1 cellular context compared by ENCODE assay signal in the genomic region with DNA sequence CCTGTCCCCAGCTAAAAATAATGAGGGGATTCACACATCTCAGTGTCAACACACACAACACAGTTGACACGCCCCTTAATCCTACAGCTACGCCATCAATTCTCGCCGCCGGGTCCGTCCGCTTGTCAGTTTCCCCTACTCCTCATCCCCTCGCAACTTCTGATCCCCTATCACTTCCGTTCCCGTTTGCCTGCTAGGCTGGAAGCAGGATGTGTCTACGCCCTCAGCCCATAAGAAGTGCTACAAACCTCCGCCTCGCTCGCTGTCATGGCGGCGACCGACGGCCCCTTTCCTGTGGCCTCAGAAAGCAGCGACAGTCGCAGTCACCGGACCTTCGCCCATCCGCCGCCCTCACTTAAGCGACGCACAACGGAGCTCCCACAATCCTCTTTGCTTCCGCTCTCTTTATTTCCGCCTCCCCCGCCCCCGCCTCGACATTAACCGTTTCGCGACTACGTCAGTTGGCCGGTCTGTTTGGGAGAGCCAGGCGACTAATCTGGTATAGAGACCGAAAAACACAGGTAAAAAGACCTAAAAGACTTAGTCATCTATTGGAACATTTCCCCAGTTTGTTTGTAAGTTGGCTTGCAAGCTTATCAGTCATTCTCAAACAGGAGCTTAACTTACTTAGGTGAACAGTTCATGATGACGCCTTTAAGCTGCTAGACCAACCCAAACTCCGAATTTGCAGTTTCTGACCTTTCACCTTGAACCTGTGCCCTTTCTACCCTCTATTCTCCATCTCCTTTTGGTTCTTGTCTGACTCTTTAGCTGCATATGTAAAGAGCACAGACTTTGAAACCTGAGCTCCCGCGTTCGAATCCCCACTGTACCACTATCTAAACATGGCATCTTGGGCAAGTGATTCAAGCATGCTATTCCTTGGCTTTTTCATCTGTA.
TF ChIP-seq lines count a peak whose summit lies in the region.

A gene with protein sequence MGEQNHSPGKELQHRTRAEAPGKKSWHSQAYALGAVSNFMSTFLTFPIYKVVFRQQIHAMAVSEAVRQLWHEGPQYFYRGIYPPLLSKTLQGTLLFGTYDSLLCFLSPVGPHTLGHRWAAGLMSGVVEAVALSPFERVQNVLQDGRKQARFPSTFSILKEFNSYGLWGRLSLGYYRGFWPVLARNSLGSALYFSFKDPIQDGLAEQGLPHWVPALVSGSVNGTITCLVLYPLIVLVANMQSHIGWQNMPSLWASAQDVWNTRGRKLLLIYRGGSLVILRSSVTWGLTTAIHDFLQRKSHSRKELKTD (minus strand): TSS at position 380 of the 900 bp plus-strand sequence. CDS start 51,752 bp downstream, outside the sequence.

TF ChIP-seq in K562, 482 proteins besides CTCF, POLR2A, EP300 and RAD21 (continued from another document and continues in another):
- TF ChIP-seq, protein P1, sequence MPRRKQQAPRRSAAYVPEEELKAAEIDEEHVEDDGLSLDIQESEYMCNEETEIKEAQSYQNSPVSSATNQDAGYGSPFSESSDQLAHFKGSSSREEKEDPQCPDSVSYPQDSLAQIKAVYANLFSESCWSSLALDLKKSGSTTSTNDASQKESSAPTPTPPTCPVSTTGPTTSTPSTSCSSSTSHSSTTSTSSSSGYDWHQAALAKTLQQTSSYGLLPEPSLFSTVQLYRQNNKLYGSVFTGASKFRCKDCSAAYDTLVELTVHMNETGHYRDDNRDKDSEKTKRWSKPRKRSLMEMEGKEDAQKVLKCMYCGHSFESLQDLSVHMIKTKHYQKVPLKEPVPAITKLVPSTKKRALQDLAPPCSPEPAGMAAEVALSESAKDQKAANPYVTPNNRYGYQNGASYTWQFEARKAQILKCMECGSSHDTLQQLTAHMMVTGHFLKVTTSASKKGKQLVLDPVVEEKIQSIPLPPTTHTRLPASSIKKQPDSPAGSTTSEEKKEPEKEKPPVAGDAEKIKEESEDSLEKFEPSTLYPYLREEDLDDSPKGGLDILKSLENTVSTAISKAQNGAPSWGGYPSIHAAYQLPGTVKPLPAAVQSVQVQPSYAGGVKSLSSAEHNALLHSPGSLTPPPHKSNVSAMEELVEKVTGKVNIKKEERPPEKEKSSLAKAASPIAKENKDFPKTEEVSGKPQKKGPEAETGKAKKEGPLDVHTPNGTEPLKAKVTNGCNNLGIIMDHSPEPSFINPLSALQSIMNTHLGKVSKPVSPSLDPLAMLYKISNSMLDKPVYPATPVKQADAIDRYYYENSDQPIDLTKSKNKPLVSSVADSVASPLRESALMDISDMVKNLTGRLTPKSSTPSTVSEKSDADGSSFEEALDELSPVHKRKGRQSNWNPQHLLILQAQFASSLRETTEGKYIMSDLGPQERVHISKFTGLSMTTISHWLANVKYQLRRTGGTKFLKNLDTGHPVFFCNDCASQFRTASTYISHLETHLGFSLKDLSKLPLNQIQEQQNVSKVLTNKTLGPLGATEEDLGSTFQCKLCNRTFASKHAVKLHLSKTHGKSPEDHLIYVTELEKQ (CRISPR knock-in tag; IDR thresholded peaks at IDR 0.05) = no peak
- TF ChIP-seq KDM5B (IDR thresholded peaks at IDR 0.05; ENCODE audit: insufficient replicate concordance, low read depth, low read length) (peak; percentile 59), HOXB6 (CRISPR knock-in tag; IDR thresholded peaks at IDR 0.05; ENCODE audit: borderline replicate concordance) (no peak), NBN (IDR thresholded peaks at IDR 0.05; ENCODE audit: low read depth) (peak; percentile 77; the same call in 1 of the 2 replicates), L3MBTL2 (IDR thresholded peaks at IDR 0.05) (peak; percentile 58; the same call in 1 of the 2 replicates), ETV5 (CRISPR knock-in tag; IDR thresholded peaks at IDR 0.05; ENCODE audit: low read depth) (peak; percentile 93), U2AF1 (optimal IDR thresholded peaks at IDR 0.05; ENCODE audit: low read depth, low read length) (no peak), ADNP (tag; IDR thresholded peaks at IDR 0.05) (0 out of 2 replicates have a peak, but pooled peaks have one; percentile 18), ZNF143 (CRISPR knock-in tag; IDR thresholded peaks at IDR 0.05) (peak; percentile 84), DPF2 (IDR thresholded peaks at IDR 0.05) (0 out of 2 replicates have a peak, but pooled peaks have one; percentile 13), TRIM24 (IDR thresholded peaks at IDR 0.05) (peak in 1 of 2 experiments; percentile 99; a peak in 2 of 4 replicates), MCM2 (IDR thresholded peaks at IDR 0.05; ENCODE audit: low read depth) (no peak), CEBPG (CRISPR knock-in tag; IDR thresholded peaks at IDR 0.05) (no peak), CEBPG (tag; conservative IDR thresholded peaks at IDR 0.05 in 1 of 2, IDR thresholded peaks at IDR 0.05 in 1 of 2) (no peak), ARID1B (IDR thresholded peaks at IDR 0.05) (peak; percentile 40), ZNF24 (IDR thresholded peaks at IDR 0.05) (0 out of 2 replicates have a peak, but pooled peaks have one; percentile 21), BDP1 (IDR thresholded peaks at IDR 0.05; ENCODE audit: insufficient read depth, insufficient read length) (no peak), GABPB1 (CRISPR knock-in tag; IDR thresholded peaks at IDR 0.05) (peak; percentile 94), CSDE1 (IDR thresholded peaks at IDR 0.05) (peak; percentile 78 to 90), ESRRA (IDR thresholded peaks at IDR 0.05; ENCODE audit: borderline replicate concordance, low read depth) (peak; percentile 94), POLR2G (IDR thresholded peaks at IDR 0.05; ENCODE audit: low read depth, low read length) (peak; percentile 88), PYGO2 (tag; IDR thresholded peaks at IDR 0.05) (no peak), NEUROD1 (IDR thresholded peaks at IDR 0.05; ENCODE audit: borderline replicate concordance, low read depth, low read length, partially characterized antibody) (peak; percentile 76), SIX5 (IDR thresholded peaks at IDR 0.05; ENCODE audit: borderline replicate concordance in 1 of 2, insufficient read depth in 1 of 2, low read depth in 1 of 2, low read length in 2 of 2) (peak; percentile 59 to 71; a peak in 3 of 4 replicates), RBBP5 (IDR thresholded peaks at IDR 0.05; ENCODE audit: borderline replicate concordance, insufficient read depth, low read length, poor library complexity, severe bottlenecking) (peak; percentile 94), ATF1 (CRISPR knock-in tag; IDR thresholded peaks at IDR 0.05) (peak; percentile 77), ATF1 (tag; IDR thresholded peaks at IDR 0.05) (peak; percentile 99), CBX1 (IDR thresholded peaks at IDR 0.05; ENCODE audit: low read depth) (no peak), BRD4 (IDR thresholded peaks at IDR 0.05) (0 out of 2 replicates have a peak, but pooled peaks have one; percentile 71), SMARCC2 (IDR thresholded peaks at IDR 0.05; ENCODE audit: low read depth) (no peak)
- TF ChIP-seq, protein P2, sequence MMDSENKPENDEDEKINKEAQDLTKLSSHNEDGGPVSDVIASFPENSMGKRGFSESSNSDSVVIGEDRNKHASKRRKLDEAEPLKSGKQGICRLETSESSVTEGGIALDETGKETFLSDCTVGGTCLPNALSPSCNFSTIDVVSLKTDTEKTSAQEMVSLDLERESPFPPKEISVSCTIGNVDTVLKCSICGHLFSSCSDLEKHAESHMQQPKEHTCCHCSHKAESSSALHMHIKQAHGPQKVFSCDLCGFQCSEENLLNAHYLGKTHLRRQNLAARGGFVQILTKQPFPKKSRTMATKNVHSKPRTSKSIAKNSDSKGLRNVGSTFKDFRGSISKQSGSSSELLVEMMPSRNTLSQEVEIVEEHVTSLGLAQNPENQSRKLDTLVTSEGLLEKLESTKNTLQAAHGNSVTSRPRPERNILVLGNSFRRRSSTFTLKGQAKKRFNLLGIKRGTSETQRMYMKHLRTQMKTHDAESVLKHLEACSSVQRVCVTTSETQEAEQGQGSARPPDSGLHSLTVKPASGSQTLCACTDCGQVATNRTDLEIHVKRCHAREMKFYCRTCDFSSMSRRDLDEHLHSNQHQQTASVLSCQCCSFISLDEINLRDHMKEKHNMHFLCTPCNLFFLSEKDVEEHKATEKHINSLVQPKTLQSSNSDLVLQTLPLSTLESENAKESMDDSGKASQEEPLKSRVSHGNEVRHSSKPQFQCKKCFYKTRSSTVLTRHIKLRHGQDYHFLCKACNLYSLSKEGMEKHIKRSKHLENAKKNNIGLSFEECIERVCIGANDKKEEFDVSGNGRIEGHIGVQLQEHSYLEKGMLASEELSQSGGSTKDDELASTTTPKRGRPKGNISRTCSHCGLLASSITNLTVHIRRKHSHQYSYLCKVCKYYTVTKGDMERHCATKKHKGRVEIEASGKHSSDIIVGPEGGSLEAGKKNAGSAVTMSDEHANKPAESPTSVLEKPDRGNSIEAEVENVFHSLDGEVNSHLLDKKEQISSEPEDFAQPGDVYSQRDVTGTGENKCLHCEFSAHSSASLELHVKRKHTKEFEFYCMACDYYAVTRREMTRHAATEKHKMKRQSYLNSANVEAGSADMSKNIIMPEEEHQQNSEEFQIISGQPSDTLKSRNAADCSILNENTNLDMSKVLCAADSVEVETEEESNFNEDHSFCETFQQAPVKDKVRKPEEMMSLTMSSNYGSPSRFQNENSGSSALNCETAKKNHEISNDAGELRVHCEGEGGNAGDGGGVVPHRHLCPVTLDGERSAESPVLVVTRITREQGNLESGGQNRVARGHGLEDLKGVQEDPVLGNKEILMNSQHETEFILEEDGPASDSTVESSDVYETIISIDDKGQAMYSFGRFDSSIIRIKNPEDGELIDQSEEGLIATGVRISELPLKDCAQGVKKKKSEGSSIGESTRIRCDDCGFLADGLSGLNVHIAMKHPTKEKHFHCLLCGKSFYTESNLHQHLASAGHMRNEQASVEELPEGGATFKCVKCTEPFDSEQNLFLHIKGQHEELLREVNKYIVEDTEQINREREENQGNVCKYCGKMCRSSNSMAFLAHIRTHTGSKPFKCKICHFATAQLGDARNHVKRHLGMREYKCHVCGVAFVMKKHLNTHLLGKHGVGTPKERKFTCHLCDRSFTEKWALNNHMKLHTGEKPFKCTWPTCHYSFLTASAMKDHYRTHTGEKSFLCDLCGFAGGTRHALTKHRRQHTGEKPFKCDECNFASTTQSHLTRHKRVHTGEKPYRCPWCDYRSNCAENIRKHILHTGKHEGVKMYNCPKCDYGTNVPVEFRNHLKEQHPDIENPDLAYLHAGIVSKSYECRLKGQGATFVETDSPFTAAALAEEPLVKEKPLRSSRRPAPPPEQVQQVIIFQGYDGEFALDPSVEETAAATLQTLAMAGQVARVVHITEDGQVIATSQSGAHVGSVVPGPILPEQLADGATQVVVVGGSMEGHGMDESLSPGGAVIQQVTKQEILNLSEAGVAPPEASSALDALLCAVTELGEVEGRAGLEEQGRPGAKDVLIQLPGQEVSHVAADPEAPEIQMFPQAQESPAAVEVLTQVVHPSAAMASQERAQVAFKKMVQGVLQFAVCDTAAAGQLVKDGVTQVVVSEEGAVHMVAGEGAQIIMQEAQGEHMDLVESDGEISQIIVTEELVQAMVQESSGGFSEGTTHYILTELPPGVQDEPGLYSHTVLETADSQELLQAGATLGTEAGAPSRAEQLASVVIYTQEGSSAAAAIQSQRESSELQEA (IDR thresholded peaks at IDR 0.05; ENCODE audit: low read depth) = no peak
- TF ChIP-seq, protein P3, sequence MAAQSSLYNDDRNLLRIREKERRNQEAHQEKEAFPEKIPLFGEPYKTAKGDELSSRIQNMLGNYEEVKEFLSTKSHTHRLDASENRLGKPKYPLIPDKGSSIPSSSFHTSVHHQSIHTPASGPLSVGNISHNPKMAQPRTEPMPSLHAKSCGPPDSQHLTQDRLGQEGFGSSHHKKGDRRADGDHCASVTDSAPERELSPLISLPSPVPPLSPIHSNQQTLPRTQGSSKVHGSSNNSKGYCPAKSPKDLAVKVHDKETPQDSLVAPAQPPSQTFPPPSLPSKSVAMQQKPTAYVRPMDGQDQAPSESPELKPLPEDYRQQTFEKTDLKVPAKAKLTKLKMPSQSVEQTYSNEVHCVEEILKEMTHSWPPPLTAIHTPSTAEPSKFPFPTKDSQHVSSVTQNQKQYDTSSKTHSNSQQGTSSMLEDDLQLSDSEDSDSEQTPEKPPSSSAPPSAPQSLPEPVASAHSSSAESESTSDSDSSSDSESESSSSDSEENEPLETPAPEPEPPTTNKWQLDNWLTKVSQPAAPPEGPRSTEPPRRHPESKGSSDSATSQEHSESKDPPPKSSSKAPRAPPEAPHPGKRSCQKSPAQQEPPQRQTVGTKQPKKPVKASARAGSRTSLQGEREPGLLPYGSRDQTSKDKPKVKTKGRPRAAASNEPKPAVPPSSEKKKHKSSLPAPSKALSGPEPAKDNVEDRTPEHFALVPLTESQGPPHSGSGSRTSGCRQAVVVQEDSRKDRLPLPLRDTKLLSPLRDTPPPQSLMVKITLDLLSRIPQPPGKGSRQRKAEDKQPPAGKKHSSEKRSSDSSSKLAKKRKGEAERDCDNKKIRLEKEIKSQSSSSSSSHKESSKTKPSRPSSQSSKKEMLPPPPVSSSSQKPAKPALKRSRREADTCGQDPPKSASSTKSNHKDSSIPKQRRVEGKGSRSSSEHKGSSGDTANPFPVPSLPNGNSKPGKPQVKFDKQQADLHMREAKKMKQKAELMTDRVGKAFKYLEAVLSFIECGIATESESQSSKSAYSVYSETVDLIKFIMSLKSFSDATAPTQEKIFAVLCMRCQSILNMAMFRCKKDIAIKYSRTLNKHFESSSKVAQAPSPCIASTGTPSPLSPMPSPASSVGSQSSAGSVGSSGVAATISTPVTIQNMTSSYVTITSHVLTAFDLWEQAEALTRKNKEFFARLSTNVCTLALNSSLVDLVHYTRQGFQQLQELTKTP (IDR thresholded peaks at IDR 0.05; ENCODE audit: low read depth in 1 of 2, partially characterized antibody in 2 of 2) = peak; percentile 81 to 86
- TF ChIP-seq, protein P4, sequence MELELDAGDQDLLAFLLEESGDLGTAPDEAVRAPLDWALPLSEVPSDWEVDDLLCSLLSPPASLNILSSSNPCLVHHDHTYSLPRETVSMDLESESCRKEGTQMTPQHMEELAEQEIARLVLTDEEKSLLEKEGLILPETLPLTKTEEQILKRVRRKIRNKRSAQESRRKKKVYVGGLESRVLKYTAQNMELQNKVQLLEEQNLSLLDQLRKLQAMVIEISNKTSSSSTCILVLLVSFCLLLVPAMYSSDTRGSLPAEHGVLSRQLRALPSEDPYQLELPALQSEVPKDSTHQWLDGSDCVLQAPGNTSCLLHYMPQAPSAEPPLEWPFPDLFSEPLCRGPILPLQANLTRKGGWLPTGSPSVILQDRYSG (tag; conservative IDR thresholded peaks at IDR 0.05; ENCODE audit: low read depth) = no peak
- TF ChIP-seq, protein P5, sequence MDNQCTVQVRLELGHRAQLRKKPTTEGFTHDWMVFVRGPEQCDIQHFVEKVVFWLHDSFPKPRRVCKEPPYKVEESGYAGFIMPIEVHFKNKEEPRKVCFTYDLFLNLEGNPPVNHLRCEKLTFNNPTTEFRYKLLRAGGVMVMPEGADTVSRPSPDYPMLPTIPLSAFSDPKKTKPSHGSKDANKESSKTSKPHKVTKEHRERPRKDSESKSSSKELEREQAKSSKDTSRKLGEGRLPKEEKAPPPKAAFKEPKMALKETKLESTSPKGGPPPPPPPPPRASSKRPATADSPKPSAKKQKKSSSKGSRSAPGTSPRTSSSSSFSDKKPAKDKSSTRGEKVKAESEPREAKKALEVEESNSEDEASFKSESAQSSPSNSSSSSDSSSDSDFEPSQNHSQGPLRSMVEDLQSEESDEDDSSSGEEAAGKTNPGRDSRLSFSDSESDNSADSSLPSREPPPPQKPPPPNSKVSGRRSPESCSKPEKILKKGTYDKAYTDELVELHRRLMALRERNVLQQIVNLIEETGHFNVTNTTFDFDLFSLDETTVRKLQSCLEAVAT (IDR thresholded peaks at IDR 0.05) = peak in 1 of 2 experiments; percentile 92; a peak in 1 of 4 replicates
- TF ChIP-seq, protein P6, sequence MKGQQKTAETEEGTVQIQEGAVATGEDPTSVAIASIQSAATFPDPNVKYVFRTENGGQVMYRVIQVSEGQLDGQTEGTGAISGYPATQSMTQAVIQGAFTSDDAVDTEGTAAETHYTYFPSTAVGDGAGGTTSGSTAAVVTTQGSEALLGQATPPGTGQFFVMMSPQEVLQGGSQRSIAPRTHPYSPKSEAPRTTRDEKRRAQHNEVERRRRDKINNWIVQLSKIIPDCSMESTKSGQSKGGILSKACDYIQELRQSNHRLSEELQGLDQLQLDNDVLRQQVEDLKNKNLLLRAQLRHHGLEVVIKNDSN (CRISPR knock-in tag; IDR thresholded peaks at IDR 0.05) = no peak; the same call in 1 of the 2 replicates
